In genomic region chr6:119297049-119297448, GRCh38 we compare ENCODE assay signal across 23 cellular contexts.
"Had no signal": no experiment of that assay in that cellular context is flagged by ENCODE, and none has a peak within 500 bp of the region (broad histone marks: within the 10 kb centered on the region; RNA-seq: fewer than 3 reads in every experiment).

No MANE protein-coding gene starts in this region.

- H3K4me3 Mint-ChIP-seq: activated CD4-positive, alpha-beta T cell treated with anti-CD3 and anti-CD28 coated beads for 36 hours; activated CD8-positive, alpha-beta T cell treated with anti-CD3 and anti-CD28 coated beads for 36 hours; activated naive CD4-positive, alpha-beta T cell treated with anti-CD3 and anti-CD28 coated beads, Interleukin-2, amount 50 U/mL, for 24 hours; T-cell had no signal

- H3K27me3 Mint-ChIP-seq: activated CD4-positive, alpha-beta T cell treated with anti-CD3 and anti-CD28 coated beads for 36 hours; activated CD8-positive, alpha-beta T cell treated with anti-CD3 and anti-CD28 coated beads for 36 hours; activated naive CD4-positive, alpha-beta T cell treated with anti-CD3 and anti-CD28 coated beads, Interleukin-2, amount 50 U/mL, for 24 hours; T-cell had no signal

- DNase-seq: activated CD4-positive, alpha-beta T cell treated with anti-CD3 and anti-CD28 coated beads for 36 hours; activated CD8-positive, alpha-beta memory T cell treated with anti-CD3 and anti-CD28 coated beads, Interleukin-2, amount 50 U/mL, for 4 hours; activated CD8-positive, alpha-beta T cell treated with anti-CD3 and anti-CD28 coated beads for 36 hours; aorta; central memory CD4-positive, alpha-beta T cell; Karpas-422; MM.1S; NCI-H1105; NCI-H1436; NCI-H187 treated with DMSO at 0.1 percent for 48 hours; NCI-H2081 treated with DMSO at 0.1 percent for 48 hours; NCI-H2227 treated with DMSO at 0.1 percent for 48 hours; NCI-H446 treated with DMSO at 0.1 percent for 48 hours; NCI-H524 treated with DMSO at 0.1 percent for 48 hours; NCI-H774; SIG-M5; T-cell; T-helper 2 cell; T1000 had no signal

- H3K27ac Mint-ChIP-seq: activated CD4-positive, alpha-beta T cell treated with anti-CD3 and anti-CD28 coated beads for 36 hours; activated CD8-positive, alpha-beta T cell treated with anti-CD3 and anti-CD28 coated beads for 36 hours; activated naive CD4-positive, alpha-beta T cell treated with anti-CD3 and anti-CD28 coated beads, Interleukin-2, amount 50 U/mL, for 24 hours; T-cell had no signal

- FAIRE-seq: bronchial epithelial cell, TTC549 had no signal

- H3K27ac ChIP-seq: VCaP had no signal

- ATAC-seq: activated CD4-positive, alpha-beta T cell treated with anti-CD3 and anti-CD28 coated beads for 36 hours; activated CD8-positive, alpha-beta T cell treated with anti-CD3 and anti-CD28 coated beads for 36 hours; T-cell had no signal

- H3K9me3 Mint-ChIP-seq: activated CD8-positive, alpha-beta T cell treated with anti-CD3 and anti-CD28 coated beads for 36 hours; activated naive CD4-positive, alpha-beta T cell treated with anti-CD3 and anti-CD28 coated beads, Interleukin-2, amount 50 U/mL, for 24 hours; T-cell had no signal
